In the genomic region with DNA sequence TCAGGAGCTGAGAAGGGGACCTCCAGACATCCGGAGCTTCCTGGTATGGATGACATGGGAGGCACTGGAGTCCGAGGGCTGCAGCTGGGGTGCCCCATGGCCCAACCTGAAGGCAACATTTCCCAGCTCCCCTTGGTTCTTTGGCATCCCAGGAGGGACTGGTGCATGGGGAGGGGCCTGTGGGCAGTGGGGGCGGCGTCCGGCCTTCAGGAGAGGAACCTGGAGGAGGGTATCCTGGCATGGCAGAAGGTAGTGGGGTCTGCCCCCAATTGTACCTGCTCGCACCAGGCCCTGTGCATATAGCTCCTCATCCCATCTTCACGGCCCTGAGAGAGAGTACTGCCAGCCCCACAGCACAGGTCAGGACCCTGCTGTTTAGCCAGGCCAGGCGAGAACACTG, we compare ENCODE assay signal across 25 cellular contexts. TPM values are rescaled to one million over a fixed set of nuclear protein-coding genes. Genes with fewer than 3 reads are reported as not detected.
DNase-seq lines count a peak whose midpoint lies in the region; ATAC-seq and TF ChIP-seq lines count a peak whose summit lies in the region.
"Had no signal": no experiment of that assay in that cellular context is flagged by ENCODE, and none has a peak within 500 bp of the region (broad histone marks: within the 10 kb centered on the region; RNA-seq: fewer than 3 reads in every experiment).

No MANE protein-coding gene starts in this region.

- H3K27ac ChIP-seq in left ventricle myocardium inferior (replicated peaks) = no peak overlapping the region
- no peak overlapping the region for H3K27ac ChIP-seq in neuronal stem cell (replicated peaks; ENCODE audit: low read length)
- peak overlapping the region in 5 of 8 donors; percentile 42 to 65 (median 58) for H3K27ac ChIP-seq in spleen
- H3K27ac ChIP-seq: BLaER1 had no signal

- H2BK12ac ChIP-seq in neuronal stem cell (ENCODE audit: low read length) = no peak overlapping the region

- H4K8ac ChIP-seq in neuronal stem cell (ENCODE audit: low read depth, low read length) = no peak overlapping the region

- H3K14ac ChIP-seq in neuronal stem cell (ENCODE audit: low read length) = peak overlapping the region; percentile 21

- ATAC-seq in Right ventricle myocardium inferior = no peak
- ATAC-seq in HG02610 (IDR thresholded peaks at IDR 0.05; ENCODE audit: unreplicated experiment) = no peak
- no peak for ATAC-seq in HG03097 (IDR thresholded peaks at IDR 0.05; ENCODE audit: low FRiP score, unreplicated experiment)
- ATAC-seq: GM12878 had no signal

- no peak overlapping the region for H2BK5ac ChIP-seq in neuronal stem cell (ENCODE audit: low read length)

- WGBS in neuronal stem cell (ENCODE audit: extremely low coverage in 2 of 2, insufficient read length in 2 of 2, insufficient replicate concordance in 1 of 2), 2 donors = no CpG with 5 or more reads among the region's 8 CpGs
- WGBS in spleen, 5 donors = 65 to 82% (median 70%) methylated on average over 5 to 8 of the region's 8 CpGs; no CpG with 5 or more reads in 1 of the 5 donors

- H3K79me1 ChIP-seq in neuronal stem cell (ENCODE audit: low read depth, low read length) = peaks cover 1% of the 10 kb centered on the region

- H4K91ac ChIP-seq in neuronal stem cell (ENCODE audit: low read depth, low read length, poor library complexity) = no peak overlapping the region

- H3K27me3 ChIP-seq in left ventricle myocardium inferior (ENCODE audit: low read depth) = peaks cover 62% of the 10 kb centered on the region
- H3K27me3 ChIP-seq in neuronal stem cell (ENCODE audit: control insufficient read depth in 3 of 3, insufficient read depth in 3 of 3, low read depth in 1 of 3, low read length in 3 of 3) = peaks cover 0 to 85% (median 3%) of the 10 kb centered on the region in 3 experiments
- peaks cover 0 to 77% (median 11%) of the 10 kb centered on the region in 7 donors for H3K27me3 ChIP-seq in spleen (replicated peaks in 1 of 7)

- H3K4me3 ChIP-seq in left ventricle myocardium inferior (no peak overlapping the region), neuronal stem cell (ENCODE audit: low read length in 2 of 2) (no peak overlapping the region), spleen (peak overlapping the region in 1 of 8 donors; percentile 7)
- H3K4me3 ChIP-seq: BLaER1, GM12878 had no signal

- no peak overlapping the region for H3K18ac ChIP-seq in neuronal stem cell (ENCODE audit: low read length)

- H3K9ac ChIP-seq in neuronal stem cell (ENCODE audit: low read depth, low read length, poor library complexity) = peak overlapping the region; percentile 70
- H3K9ac ChIP-seq: BLaER1 had no signal

- no peak overlapping the region for H3K4me2 ChIP-seq in neuronal stem cell (ENCODE audit: insufficient read depth, low read length, poor library complexity, severe bottlenecking)
- H3K4me2 ChIP-seq: BLaER1 had no signal

- H2AK5ac ChIP-seq in neuronal stem cell (ENCODE audit: low read depth, low read length) = no peak overlapping the region

- no peak overlapping the region for H3K4ac ChIP-seq in neuronal stem cell (ENCODE audit: low read length)

- no peak overlapping the region for H3K23ac ChIP-seq in neuronal stem cell (ENCODE audit: low read depth, low read length, poor library complexity)

- intact Hi-C loops in Right ventricle myocardium inferior (cut with DNase I) = no loop called here
- intact Hi-C loops in left ventricle myocardium inferior (cut with micrococcal nuclease) = no loop called here
- intact Hi-C loops in spleen (cut with DNase I; ENCODE audit: low total_unique reads) = no loop called here

- H3K9me3 ChIP-seq in left ventricle myocardium inferior (replicated peaks) (no peaks in the 10 kb centered on the region), neuronal stem cell (replicated peaks in 1 of 2; ENCODE audit: control insufficient read depth in 2 of 2, insufficient read depth in 1 of 2, low read depth in 1 of 2, low read length in 2 of 2) (no peaks in the 10 kb centered on the region), spleen (no peaks in the 10 kb centered on the region)
- H3K9me3 ChIP-seq: BE2C, BLaER1 had no signal

- TF ChIP-seq POLR2A in spleen (IDR thresholded peaks at IDR 0.05) = no peak

- H3K4me1 ChIP-seq in left ventricle myocardium inferior (peaks cover 16% of the 10 kb centered on the region), neuronal stem cell (ENCODE audit: control insufficient read depth in 2 of 2, insufficient read depth in 1 of 2, low read depth in 1 of 2, low read length in 2 of 2) (no peaks in the 10 kb centered on the region), spleen (peaks cover 0 to 37% (median 17%) of the 10 kb centered on the region in 6 donors)
- H3K4me1 ChIP-seq: BE2C had no signal

- H2BK120ac ChIP-seq in neuronal stem cell (ENCODE audit: low read depth, low read length) = peak overlapping the region; percentile 47

- no peak overlapping the region for H2AFZ ChIP-seq in neuronal stem cell (ENCODE audit: low read length)

- H2BK15ac ChIP-seq in neuronal stem cell (ENCODE audit: low read length) = no peak overlapping the region

- H3K36me3 ChIP-seq in left ventricle myocardium inferior (no peaks in the 10 kb centered on the region), neuronal stem cell (replicated peaks in 1 of 2; ENCODE audit: control insufficient read depth in 2 of 2, insufficient read depth in 2 of 2, low read length in 2 of 2) (no peaks in the 10 kb centered on the region), spleen (no peaks in the 10 kb centered on the region)
- H3K36me3 ChIP-seq: BE2C, BLaER1 had no signal

- DNase-seq in NCI-H82 (lab: John Stamatoyannopoulos, UW) = peak; percentile 60
- DNase-seq in NCI-H82 treated with DMSO at 0.1 percent for 48 hours (lab: John Stamatoyannopoulos, UW; ENCODE audit: unreplicated experiment) = no peak
- DNase-seq in Right ventricle myocardium inferior (ENCODE audit: missing footprints) = peak; percentile 31
- no peak for DNase-seq in left ventricle myocardium inferior
- no peak for DNase-seq in neuronal stem cell (ENCODE audit: low spot score)
- no peak for DNase-seq in spleen
- DNase-seq: 8988T; ACHN; BE2C; C1 segment of cervical spinal cord; CD4-positive, alpha-beta memory T cell; CD4-positive, CD25-positive, alpha-beta regulatory T cell; CD8-positive, alpha-beta memory T cell; COR-L47; DMS 273 treated with DMSO at 0.1 percent for 48 hours; DMS153; DMS79; DND-41; EL; GDM1 had no signal

- TF ChIP-seq CTCF in left ventricle myocardium inferior (IDR thresholded peaks at IDR 0.05; ENCODE audit: borderline replicate concordance) = no peak
- no peak for TF ChIP-seq CTCF in spleen (IDR thresholded peaks at IDR 0.05 in 8 of 11, conservative IDR thresholded peaks at IDR 0.05 in 3 of 11)

RNA-seq across cellular contexts. Expression of a gene that starts 11.9 kb away (rescaled TPM):
- total RNA-seq in Right ventricle myocardium inferior (not detected), left ventricle myocardium inferior (not detected), spleen (10 to 100 TPM in 1 of 7 donors, 1 to 10 TPM in 5, under 1 TPM in 1; 0.60 to 14.0 (median 7.3) TPM)
- polyA plus RNA-seq in neuronal stem cell (2013, experiment 1 of 2) = 0.43 TPM
- polyA plus RNA-seq in neuronal stem cell (2013, experiment 2 of 2) = 0.35 TPM
- polyA plus RNA-seq in spleen = under 1 TPM; 0.04 to 0.48 (median 0.15) TPM
- total RNA-seq: CD4-positive, alpha-beta memory T cell; GM12878 had no signal
- polyA plus RNA-seq: CD14-positive monocyte; CD8-positive, alpha-beta memory T cell; GM12878 had no signal

RNA-seq across cellular contexts. Expression of a gene that starts 49.5 kb away (rescaled TPM):
- total RNA-seq in Right ventricle myocardium inferior = 10.7 TPM
- 11.3 TPM for total RNA-seq in left ventricle myocardium inferior
- polyA plus RNA-seq in neuronal stem cell (2013, experiment 1 of 2) = 24.9 TPM
- polyA plus RNA-seq in neuronal stem cell (2013, experiment 2 of 2) = 22.9 TPM
- total RNA-seq in spleen = 10 to 100 TPM; 20.3 to 47.4 (median 29.0) TPM
- polyA plus RNA-seq in spleen = 10 to 100 TPM in 2 of 3 donors, 1 to 10 TPM in 1; 9.7 to 22.2 (median 18.9) TPM

Comparison
In these comparisons a context has a peak if more than half of its experiments do, and no peak if none do; other contexts are left out.
1. DNase-seq: peak in NCI-H82 (single experiment) and Right ventricle myocardium inferior (single experiment); none in NCI-H82 treated with DMSO at 0.1 percent for 48 hours (single experiment), left ventricle myocardium inferior (single experiment), neuronal stem cell (single experiment) and spleen (single experiment).
2. H3K27ac ChIP-seq: peak in spleen (5 of 8); none in left ventricle myocardium inferior (single experiment) and neuronal stem cell (single experiment).